11 cellular contexts compared by ENCODE assay signal in the genomic region with DNA sequence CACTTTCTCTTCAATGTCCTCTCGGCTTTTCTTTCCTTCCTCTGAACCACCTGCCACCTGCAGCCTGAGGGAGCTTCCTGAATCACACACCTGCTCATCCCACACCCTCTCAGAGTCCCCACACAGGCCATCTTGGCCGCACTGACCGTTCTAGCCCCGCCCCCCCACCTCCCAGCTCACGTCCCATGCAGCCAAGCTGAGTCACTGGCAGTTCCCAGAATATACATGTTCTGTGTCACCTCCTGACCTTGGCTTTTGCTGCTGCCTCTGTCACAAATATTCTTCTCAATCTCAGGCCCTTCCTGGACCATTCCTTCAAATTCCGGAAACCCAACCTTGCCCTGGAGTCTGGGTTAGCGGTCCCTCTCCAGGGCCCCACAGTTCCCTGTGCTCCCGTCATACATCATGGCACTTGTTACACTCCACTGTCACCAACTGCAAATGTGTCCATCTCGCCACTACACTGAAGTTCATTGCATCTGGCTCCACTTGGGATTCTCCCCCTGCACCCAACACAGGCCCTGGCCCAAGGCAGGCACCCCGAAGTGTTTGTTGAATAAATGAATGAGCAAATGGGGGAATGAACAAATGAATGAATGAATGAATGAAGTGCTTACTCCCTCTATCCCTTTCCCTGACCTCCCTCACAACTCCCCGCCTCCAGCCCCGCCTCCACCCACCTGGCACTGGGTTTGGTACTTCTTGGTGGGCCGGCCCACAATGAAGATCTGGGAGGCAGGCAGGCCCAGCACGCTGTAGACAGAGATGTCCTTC. TPM values are rescaled to one million over a fixed set of nuclear protein-coding genes. Genes with fewer than 3 reads are reported as not detected.
DNase-seq lines count a peak whose midpoint lies in the region; ATAC-seq and TF ChIP-seq lines count a peak whose summit lies in the region.
"Had no signal": no experiment of that assay in that cellular context is flagged by ENCODE, and none has a peak within 500 bp of the region (broad histone marks: within the 10 kb centered on the region; RNA-seq: fewer than 3 reads in every experiment).

No MANE protein-coding gene starts in this region.

- no peaks in the 10 kb centered on the region for H4K20me1 ChIP-seq in GM23338 (replicated peaks; ENCODE audit: insufficient read depth)

- peak overlapping the region; percentile 53; the same call in 1 of the 2 replicates for H3K27ac Mint-ChIP-seq in GM23338
- H3K27ac Mint-ChIP-seq in progenitor cell of endocrine pancreas = no peak overlapping the region

- H3K4me1 Mint-ChIP-seq in GM23338 (peaks cover 58% of the 10 kb centered on the region), progenitor cell of endocrine pancreas (ENCODE audit: low read depth) (peaks cover 9% of the 10 kb centered on the region)

- H3K4me1 ChIP-seq in GM23338 (ENCODE audit: insufficient read depth) = peaks cover 30% of the 10 kb centered on the region
- H3K4me1 ChIP-seq: prostate gland had no signal

- H3K36me3 Mint-ChIP-seq in GM23338 (ENCODE audit: low read depth) (no peaks in the 10 kb centered on the region; the same call in 2 of the 3 replicates), progenitor cell of endocrine pancreas (ENCODE audit: insufficient read depth) (peaks cover 2% of the 10 kb centered on the region)

- H3K27me3 Mint-ChIP-seq in GM23338 (ENCODE audit: insufficient read depth, low read depth, poor library complexity) (peaks cover 28% of the 10 kb centered on the region), progenitor cell of endocrine pancreas (peaks cover 25% of the 10 kb centered on the region)

- no peak overlapping the region for H3K4me2 ChIP-seq in GM23338

- no peak for TF ChIP-seq CTCF in GM23338 (conservative IDR thresholded peaks at IDR 0.05; ENCODE audit: low read depth in 2 of 2)
- no peak for TF ChIP-seq CTCF in fibroblast of the aortic adventitia (IDR thresholded peaks at IDR 0.05; ENCODE audit: insufficient read depth, low read length)
- TF ChIP-seq CTCF in progenitor cell of endocrine pancreas (IDR thresholded peaks at IDR 0.05; ENCODE audit: unreplicated experiment) = no peak

- H3K9me2 ChIP-seq in GM23338 (ENCODE audit: insufficient read depth) = no peaks in the 10 kb centered on the region

- H3K4me3 Mint-ChIP-seq in GM23338 (peak overlapping the region; percentile 7; the same call in 1 of the 3 replicates), progenitor cell of endocrine pancreas (ENCODE audit: low read depth) (peak overlapping the region; percentile 35)

- ATAC-seq in GM23338 = no peak
- ATAC-seq in GM21390 (IDR thresholded peaks at IDR 0.05; ENCODE audit: unreplicated experiment) = no peak
- ATAC-seq in HG03108 (IDR thresholded peaks at IDR 0.05; ENCODE audit: unreplicated experiment) = no peak
- ATAC-seq in HG02981 (IDR thresholded peaks at IDR 0.05; ENCODE audit: unreplicated experiment) = no peak
- ATAC-seq: effector memory CD8-positive, alpha-beta T cell had no signal

- H2AFZ ChIP-seq in GM23338 = no peak overlapping the region

- no peak overlapping the region for H3K4me3 ChIP-seq in GM23338
- no peak overlapping the region for H3K4me3 ChIP-seq in fibroblast of the aortic adventitia (ENCODE audit: low read depth, low read length)
- H3K4me3 ChIP-seq: prostate gland had no signal

- 0 out of 2 replicates have a peak, but pooled peaks cover 5% of the 10 kb centered on the region for H3F3A ChIP-seq in GM23338 (replicated peaks; ENCODE audit: low read depth)

- H3K36me3 ChIP-seq in GM23338 (ENCODE audit: insufficient read depth) = no peaks in the 10 kb centered on the region
- H3K36me3 ChIP-seq: prostate gland had no signal

- no peaks in the 10 kb centered on the region for H3K9me3 Mint-ChIP-seq in GM23338
- H3K9me3 Mint-ChIP-seq in progenitor cell of endocrine pancreas (ENCODE audit: low read depth) = no peaks in the 10 kb centered on the region
- H3K9me3 Mint-ChIP-seq: effector memory CD8-positive, alpha-beta T cell had no signal

- DNase-seq in GM23338 (ENCODE audit: low spot score) (no peak), RPMI7951 (ENCODE audit: low read depth) (peak; percentile 71), fibroblast of the aortic adventitia (ENCODE audit: low read depth) (peak; percentile 51), progenitor cell of endocrine pancreas (ENCODE audit: low spot score, unreplicated experiment) (no peak), hippocampal formation (lab: John Stamatoyannopoulos, UW) (no peak)
- DNase-seq: effector memory CD8-positive, alpha-beta T cell; NCI-H345 had no signal

- no peaks in the 10 kb centered on the region for H3K27me3 ChIP-seq in GM23338 (ENCODE audit: insufficient read depth)

- H3K79me2 ChIP-seq in GM23338 (replicated peaks; ENCODE audit: insufficient read depth) = no peaks in the 10 kb centered on the region

- no peak overlapping the region for H3K27ac ChIP-seq in GM23338 (ENCODE audit: low read depth)
- H3K27ac ChIP-seq: prostate gland had no signal

TF ChIP-seq in GM23338, 12 proteins besides CTCF, POLR2A, EP300 and RAD21 (continues in another document):
- TF ChIP-seq REST (IDR thresholded peaks at IDR 0.05; ENCODE audit: unreplicated experiment) = no peak
- no peak for TF ChIP-seq EZH2 (IDR thresholded peaks at IDR 0.05; ENCODE audit: low read depth, unreplicated experiment)

RNA-seq across cellular contexts. Expression of gene PIMREG, which starts 12.8 kb away (rescaled TPM):
- 137 and 144 TPM in 2 replicates for total RNA-seq in GM23338 (2014; rRNA removed; shearing (Covaris generic))
- polyA plus RNA-seq in GM23338 (2016; fragmentation: Nextera tagmentation; extraction: Ambion mirVana) = 81.7 and 87.8 TPM in 2 replicates
- total RNA-seq in RPMI7951 (2014; rRNA removed; shearing (Covaris generic)) = 82.8 and 94.7 TPM in 2 replicates
- total RNA-seq in fibroblast of the aortic adventitia (ENCODE audit: low replicate concordance) (0.90 and 13.1 TPM in 2 replicates), progenitor cell of endocrine pancreas (13.8 and 15.4 TPM in 2 replicates)

RNA-seq across cellular contexts. Expression of gene AIPL1, which starts 22.2 kb away (rescaled TPM):
- 0.17 and 0.43 TPM in 2 replicates for total RNA-seq in GM23338 (2014; rRNA removed; shearing (Covaris generic))
- 0.24 and 0.30 TPM in 2 replicates for polyA plus RNA-seq in GM23338 (2016; fragmentation: Nextera tagmentation; extraction: Ambion mirVana)
- total RNA-seq in RPMI7951 (2014; rRNA removed; shearing (Covaris generic)) = not detected in 2 replicates
- 0.09 TPM in 1 of 2 replicates, not detected in the other for total RNA-seq in fibroblast of the aortic adventitia (ENCODE audit: low replicate concordance)
- not detected in 2 replicates for total RNA-seq in progenitor cell of endocrine pancreas
- total RNA-seq: prostate gland had no signal

Comparison
In these comparisons a context has a peak if more than half of its experiments do, and no peak if none do; other contexts are left out.
1. DNase-seq: peak in RPMI7951 (single experiment) and fibroblast of the aortic adventitia (single experiment); none in GM23338 (single experiment), progenitor cell of endocrine pancreas (single experiment) and hippocampal formation (0 of 2).